In genomic region chr1:51240096-51240495, GRCh38 we compare ENCODE assay signal across 16 cellular contexts. TPM values are rescaled to one million over a fixed set of nuclear protein-coding genes. Genes with fewer than 3 reads are reported as not detected.
A peak's percentile ranks its signal among the peaks of the same experiment; 100 is the strongest.
DNase-seq lines count a peak whose midpoint lies in the region; ATAC-seq and TF ChIP-seq lines count a peak whose summit lies in the region.
"Had no signal": no experiment of that assay in that cellular context is flagged by ENCODE, and none has a peak within 500 bp of the region (broad histone marks: within the 10 kb centered on the region; RNA-seq: fewer than 3 reads in every experiment).

No MANE protein-coding gene starts in this region.

- peaks cover 48% of the 10 kb centered on the region for H3K4me1 Mint-ChIP-seq in chondrocyte (ENCODE audit: low read depth)
- H3K4me1 Mint-ChIP-seq in naive thymus-derived CD4-positive, alpha-beta T cell = peaks cover 31 to 59% (median 41%) of the 10 kb centered on the region in 7 donors

- no peaks in the 10 kb centered on the region for H3K36me3 Mint-ChIP-seq in chondrocyte (ENCODE audit: low read depth)
- H3K36me3 Mint-ChIP-seq in naive thymus-derived CD4-positive, alpha-beta T cell = peaks cover 4 to 9% (median 6%) of the 10 kb centered on the region in 5 donors

- H4K20me1 ChIP-seq in BLaER1 = peaks cover 82% of the 10 kb centered on the region

- TF ChIP-seq CTCF in chondrocyte (IDR thresholded peaks at IDR 0.05) (no peak), omental fat pad (IDR thresholded peaks at IDR 0.05) (no peak)

- in situ Hi-C loops in G401 (cut with HindIII; ENCODE audit: low sequenced_read_pairs) = no loop called here

- no peak for ATAC-seq in naive thymus-derived CD4-positive, alpha-beta T cell
- ATAC-seq in esophagus mucosa (no peak), omental fat pad (ENCODE audit: low FRiP score) (no peak)
- ATAC-seq: left lung had no signal

- peaks cover 53% of the 10 kb centered on the region for H3K4me1 ChIP-seq in BLaER1
- peaks cover 13 to 38% of the 10 kb centered on the region in 2 donors for H3K4me1 ChIP-seq in naive thymus-derived CD4-positive, alpha-beta T cell (ENCODE audit: control insufficient read depth in 2 of 2, insufficient read depth in 2 of 2, low read length in 2 of 2)
- peaks cover 7% of the 10 kb centered on the region for H3K4me1 ChIP-seq in SJCRH30

- H3K27me3 Mint-ChIP-seq in chondrocyte (ENCODE audit: low read depth) = no peaks in the 10 kb centered on the region
- H3K27me3 Mint-ChIP-seq in naive thymus-derived CD4-positive, alpha-beta T cell = no peaks in the 10 kb centered on the region

- H3K9ac ChIP-seq in BLaER1 = no peak overlapping the region

- H3K27me3 ChIP-seq in BLaER1 (no peaks in the 10 kb centered on the region), SJCRH30 (no peaks in the 10 kb centered on the region)
- H3K27me3 ChIP-seq in naive thymus-derived CD4-positive, alpha-beta T cell (ENCODE audit: control insufficient read depth in 2 of 2, insufficient read depth in 2 of 2, low read length in 2 of 2) = no peaks in the 10 kb centered on the region
- H3K27me3 ChIP-seq: left lung had no signal

- no peaks in the 10 kb centered on the region for H3K9me3 ChIP-seq in BLaER1
- H3K9me3 ChIP-seq in naive thymus-derived CD4-positive, alpha-beta T cell (ENCODE audit: control insufficient read depth in 2 of 3, low read length in 3 of 3) = no peaks in the 10 kb centered on the region
- no peaks in the 10 kb centered on the region for H3K9me3 ChIP-seq in SJCRH30 (replicated peaks)
- H3K9me3 ChIP-seq: left lung had no signal

- H3K36me3 ChIP-seq in BLaER1 = peaks cover 6% of the 10 kb centered on the region; the same call in 1 of the 2 replicates
- peaks cover 0 to 6% (median 0%) of the 10 kb centered on the region in 3 experiments for H3K36me3 ChIP-seq in naive thymus-derived CD4-positive, alpha-beta T cell (ENCODE audit: control insufficient read depth in 2 of 3, insufficient read depth in 3 of 3, low read length in 3 of 3)
- peaks cover 21% of the 10 kb centered on the region for H3K36me3 ChIP-seq in SJCRH30
- H3K36me3 ChIP-seq: left lung had no signal

- DNase-seq in G401 (ENCODE audit: low spot score) (peak; percentile 38), chondrocyte (ENCODE audit: low spot score) (no peak), omental fat pad (ENCODE audit: low spot score) (no peak), SJCRH30 (no peak)
- no peak for DNase-seq in naive thymus-derived CD4-positive, alpha-beta T cell
- DNase-seq in activated effector memory CD4-positive, alpha-beta T cell treated with anti-CD3 and anti-CD28 coated beads, Interleukin-2, amount 50 U/mL, for 16 hours = no peak
- DNase-seq: activated CD8-positive, alpha-beta memory T cell treated with anti-CD3 and anti-CD28 coated beads, Interleukin-2, amount 50 U/mL, for 48 hours; C1 segment of cervical spinal cord; effector CD8-positive, alpha-beta T cell; left lung; NCI-H1092; occipital lobe; SIG-M5; WERI-Rb-1 had no signal

- H3K4me3 Mint-ChIP-seq in chondrocyte (ENCODE audit: unreplicated experiment) = no peak overlapping the region
- peak overlapping the region in 6 of 10 donors; percentile 37 to 72 (median 59) for H3K4me3 Mint-ChIP-seq in naive thymus-derived CD4-positive, alpha-beta T cell

- intact Hi-C loops in naive thymus-derived CD4-positive, alpha-beta T cell (cut with micrococcal nuclease) = no loop called here

- no peaks in the 10 kb centered on the region for H3K9me3 Mint-ChIP-seq in chondrocyte (ENCODE audit: low read depth)
- H3K9me3 Mint-ChIP-seq in naive thymus-derived CD4-positive, alpha-beta T cell = peaks cover 0 to 3% (median 0%) of the 10 kb centered on the region in 11 donors

- no peak overlapping the region for H3K27ac ChIP-seq in BLaER1
- no peak overlapping the region for H3K27ac ChIP-seq in naive thymus-derived CD4-positive, alpha-beta T cell (ENCODE audit: low read depth, low read length)
- no peak overlapping the region for H3K27ac ChIP-seq in SJCRH30
- H3K27ac ChIP-seq: left lung, WERI-Rb-1 had no signal

- POLR2A ChIA-PET in naive thymus-derived CD4-positive, alpha-beta T cell (lab: Charles Lee) = no interaction called here

- H3K4me3 ChIP-seq in BLaER1 (no peak overlapping the region), SJCRH30 (no peak overlapping the region)
- no peak overlapping the region for H3K4me3 ChIP-seq in naive thymus-derived CD4-positive, alpha-beta T cell (ENCODE audit: low read length)
- H3K4me3 ChIP-seq: left lung had no signal

- CTCF ChIA-PET in naive thymus-derived CD4-positive, alpha-beta T cell (lab: Charles Lee) = no interaction called here

- peak overlapping the region; percentile 60 for H3K27ac Mint-ChIP-seq in chondrocyte (ENCODE audit: unreplicated experiment)
- peak overlapping the region in 5 of 9 donors; percentile 10 to 32 (median 14) for H3K27ac Mint-ChIP-seq in naive thymus-derived CD4-positive, alpha-beta T cell

- peak overlapping the region; percentile 20; the same call in 1 of the 2 replicates for H3K4me2 ChIP-seq in BLaER1

RNA-seq across cellular contexts. Expression of gene RNF11, which starts 4.0 kb away (rescaled TPM):
- total RNA-seq in G401 (2014; rRNA removed; shearing (Covaris generic)) = 35.4 and 83.7 TPM in 2 replicates
- total RNA-seq in chondrocyte = 131 to 142 TPM (median 132 TPM) in 3 replicates
- total RNA-seq in naive thymus-derived CD4-positive, alpha-beta T cell = 10 to 100 TPM; 23.3 to 64.0 (median 42.9) TPM
- 10 to 100 TPM; 22.8 to 34.2 TPM for polyA plus RNA-seq in naive thymus-derived CD4-positive, alpha-beta T cell
- 78.8 TPM for total RNA-seq in esophagus mucosa
- 10 to 100 TPM; 73.4 to 92.6 (median 78.2) TPM for total RNA-seq in omental fat pad
- 145 and 160 TPM in 2 replicates for total RNA-seq in SJCRH30 (2014; rRNA removed; shearing (Covaris generic))
